Comparison of ENCODE assay signal across 1 cellular context in the genomic region with DNA sequence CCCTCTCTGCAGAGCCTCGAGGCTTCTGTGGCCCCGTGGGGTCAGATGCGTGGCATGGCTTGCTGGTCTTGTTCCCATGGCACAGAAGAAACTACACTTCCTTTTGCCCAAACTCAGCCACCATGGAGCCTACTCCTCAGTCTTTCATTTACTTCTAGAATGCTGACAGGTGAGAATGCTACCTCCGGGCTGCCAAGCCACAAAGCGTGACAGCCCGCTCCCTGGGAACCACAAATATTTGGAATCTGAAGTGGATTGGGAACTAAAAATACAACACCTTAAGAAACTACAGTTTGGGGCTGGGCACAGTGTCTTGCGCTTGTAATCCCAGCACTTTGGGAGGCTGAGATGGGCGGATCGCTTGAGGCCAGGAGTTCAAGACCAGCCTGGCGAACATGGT.
TF ChIP-seq lines count a peak whose summit lies in the region.

No MANE protein-coding gene starts in this region.

TF ChIP-seq in SK-N-SH, 30 proteins besides CTCF, POLR2A, EP300 and RAD21 (continued from another document):
- TF ChIP-seq, protein P1, sequence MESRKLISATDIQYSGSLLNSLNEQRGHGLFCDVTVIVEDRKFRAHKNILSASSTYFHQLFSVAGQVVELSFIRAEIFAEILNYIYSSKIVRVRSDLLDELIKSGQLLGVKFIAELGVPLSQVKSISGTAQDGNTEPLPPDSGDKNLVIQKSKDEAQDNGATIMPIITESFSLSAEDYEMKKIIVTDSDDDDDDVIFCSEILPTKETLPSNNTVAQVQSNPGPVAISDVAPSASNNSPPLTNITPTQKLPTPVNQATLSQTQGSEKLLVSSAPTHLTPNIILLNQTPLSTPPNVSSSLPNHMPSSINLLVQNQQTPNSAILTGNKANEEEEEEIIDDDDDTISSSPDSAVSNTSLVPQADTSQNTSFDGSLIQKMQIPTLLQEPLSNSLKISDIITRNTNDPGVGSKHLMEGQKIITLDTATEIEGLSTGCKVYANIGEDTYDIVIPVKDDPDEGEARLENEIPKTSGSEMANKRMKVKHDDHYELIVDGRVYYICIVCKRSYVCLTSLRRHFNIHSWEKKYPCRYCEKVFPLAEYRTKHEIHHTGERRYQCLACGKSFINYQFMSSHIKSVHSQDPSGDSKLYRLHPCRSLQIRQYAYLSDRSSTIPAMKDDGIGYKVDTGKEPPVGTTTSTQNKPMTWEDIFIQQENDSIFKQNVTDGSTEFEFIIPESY (IDR thresholded peaks at IDR 0.05; ENCODE audit: borderline replicate concordance, low read depth) = no peak
- TF ChIP-seq JUND (IDR thresholded peaks at IDR 0.05) (no peak), RFX5 (IDR thresholded peaks at IDR 0.05; ENCODE audit: low read length) (no peak), SIN3A (IDR thresholded peaks at IDR 0.05; ENCODE audit: borderline replicate concordance, low read depth, low read length) (no peak)
- TF ChIP-seq, protein P2, sequence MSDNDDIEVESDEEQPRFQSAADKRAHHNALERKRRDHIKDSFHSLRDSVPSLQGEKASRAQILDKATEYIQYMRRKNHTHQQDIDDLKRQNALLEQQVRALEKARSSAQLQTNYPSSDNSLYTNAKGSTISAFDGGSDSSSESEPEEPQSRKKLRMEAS (IDR thresholded peaks at IDR 0.05; ENCODE audit: low read depth) = no peak
